ENCODE assay signal across 8 cellular contexts in the genomic region with DNA sequence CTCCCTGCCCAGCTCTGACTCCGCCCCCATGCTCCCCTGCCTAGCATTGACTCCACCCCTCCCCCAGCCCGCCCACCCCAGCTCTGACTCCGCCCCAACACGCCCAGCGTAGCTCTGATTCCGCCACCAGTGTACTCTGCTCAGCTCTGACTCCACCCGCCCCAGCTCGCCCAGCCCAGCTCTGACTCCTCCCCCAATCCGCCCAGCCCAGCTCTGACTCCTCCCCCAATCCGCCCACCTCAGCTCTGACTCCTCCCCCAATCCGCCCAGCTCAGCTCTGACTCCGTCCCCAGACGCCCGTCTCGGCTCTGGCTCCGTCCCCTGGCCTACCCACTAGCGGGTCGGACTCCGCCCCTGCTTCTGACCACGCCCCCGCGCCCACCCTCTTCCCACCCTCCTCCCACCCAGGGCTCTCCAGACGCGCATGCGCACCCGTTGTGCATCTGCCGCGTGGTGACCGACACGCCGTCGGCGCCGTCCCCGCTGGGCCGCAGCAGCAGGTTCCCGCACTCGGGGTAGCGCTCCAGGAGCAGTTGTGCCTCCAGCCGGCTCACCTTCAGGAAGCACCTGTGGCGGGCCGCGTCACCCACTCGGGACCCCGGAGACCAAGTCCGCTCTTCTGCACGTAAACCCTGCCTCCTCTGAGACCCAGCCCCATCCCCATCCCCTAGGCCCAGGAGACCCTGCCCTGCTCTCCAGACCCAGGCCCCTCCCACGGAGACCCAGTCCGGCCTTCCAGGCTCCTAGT. TPM values are rescaled to one million over a fixed set of nuclear protein-coding genes. Genes with fewer than 3 reads are reported as not detected.
A peak's percentile ranks its signal among the peaks of the same experiment; 100 is the strongest.
DNase-seq lines count a peak whose midpoint lies in the region; ATAC-seq and TF ChIP-seq lines count a peak whose summit lies in the region.

No MANE protein-coding gene starts in this region.

- peak; percentile 71 for ATAC-seq in HG03442 (IDR thresholded peaks at IDR 0.05; ENCODE audit: unreplicated experiment)

- H3K9me3 ChIP-seq in tibial artery: no peaks in the 10 kb centered on the region

- H3K27ac Mint-ChIP-seq in activated naive CD4-positive, alpha-beta T cell treated with anti-CD3 and anti-CD28 coated beads, Interleukin-2, amount 50 U/mL, for 24 hours: peak overlapping the region; percentile 88

- in situ Hi-C loops in SK-MEL-5 (cut with HindIII; ENCODE audit: low pct_unique_long_range_greater_than_20kb, low sequenced_read_pairs): no loop called here

- intact Hi-C loops in cardiac septum (cut with DNase I) (no loop called here), tibial artery (cut with DNase I; ENCODE audit: low total_unique reads) (no loop called here)

- peak overlapping the region; percentile 30 to 45 for H3K4me3 ChIP-seq in tibial artery

- H3K27ac ChIP-seq in tibial artery: peak overlapping the region in 1 of 2 donors; percentile 44

- peaks cover 0 to 26% (median 19%) of the 10 kb centered on the region in 4 donors for H3K4me1 ChIP-seq in tibial artery

- peak overlapping the region; percentile 86 for H3K4me3 Mint-ChIP-seq in activated naive CD4-positive, alpha-beta T cell treated with anti-CD3 and anti-CD28 coated beads, Interleukin-2, amount 50 U/mL, for 24 hours

- TF ChIP-seq CTCF in tibial artery (IDR thresholded peaks at IDR 0.05): no peak

- H3K9me3 Mint-ChIP-seq in activated naive CD4-positive, alpha-beta T cell treated with anti-CD3 and anti-CD28 coated beads, Interleukin-2, amount 50 U/mL, for 24 hours: no peaks in the 10 kb centered on the region

- no peaks in the 10 kb centered on the region for H3K36me3 Mint-ChIP-seq in activated naive CD4-positive, alpha-beta T cell treated with anti-CD3 and anti-CD28 coated beads, Interleukin-2, amount 50 U/mL, for 24 hours

- peak; percentile 98 for DNase-seq in AG08396 (ENCODE audit: low spot score)
- DNase-seq in GM19240 (ENCODE audit: insufficient read length, low spot score): peak; percentile 66
- DNase-seq in SK-MEL-5 (ENCODE audit: low read depth, low spot score): peak; percentile 7
- DNase-seq in cardiac septum (ENCODE audit: low spot score): peak; percentile 93
- DNase-seq in pons (ENCODE audit: low spot score): peak; percentile 87
- DNase-seq in tibial artery: peak; percentile 66 to 96

- H3K27me3 ChIP-seq in tibial artery: peaks cover 0 to 47% of the 10 kb centered on the region in 2 donors

- H3K4me1 Mint-ChIP-seq in activated naive CD4-positive, alpha-beta T cell treated with anti-CD3 and anti-CD28 coated beads, Interleukin-2, amount 50 U/mL, for 24 hours: peaks cover 17% of the 10 kb centered on the region

- H3K36me3 ChIP-seq in tibial artery: peaks cover 0 to 12% (median 0%) of the 10 kb centered on the region in 3 donors

- H3K27me3 Mint-ChIP-seq in activated naive CD4-positive, alpha-beta T cell treated with anti-CD3 and anti-CD28 coated beads, Interleukin-2, amount 50 U/mL, for 24 hours: no peaks in the 10 kb centered on the region

RNA-seq across cellular contexts. Expression of a gene that starts 10.2 kb away (rescaled TPM):
- total RNA-seq in SK-MEL-5 (2014; rRNA removed; shearing (Covaris generic)): 3.1 and 3.8 TPM in 2 replicates
- polyA plus RNA-seq in SK-MEL-5 (2015; cell fraction: cytosol; rRNA removed): 2.4 and 4.0 TPM in 2 replicates
- 0.81 and 1.4 TPM in 2 replicates for polyA plus RNA-seq in SK-MEL-5 (2015; cell fraction: nucleus; rRNA removed)
- 0.83 TPM for total RNA-seq in cardiac septum

RNA-seq across cellular contexts. Expression of a gene that starts 14.9 kb away (rescaled TPM):
- 3.0 and 5.3 TPM in 2 replicates for total RNA-seq in SK-MEL-5 (2014; rRNA removed; shearing (Covaris generic))
- polyA plus RNA-seq in SK-MEL-5 (2015; cell fraction: cytosol; rRNA removed): 8.9 and 14.7 TPM in 2 replicates
- 4.3 and 16.2 TPM in 2 replicates for polyA plus RNA-seq in SK-MEL-5 (2015; cell fraction: nucleus; rRNA removed)
- 14.9 TPM for total RNA-seq in cardiac septum

RNA-seq across cellular contexts. Expression of a gene that starts 24.0 kb away (rescaled TPM):
- total RNA-seq in SK-MEL-5 (2014; rRNA removed; shearing (Covaris generic)): 2.7 and 2.8 TPM in 2 replicates
- polyA plus RNA-seq in SK-MEL-5 (2015; cell fraction: cytosol; rRNA removed): 5.5 and 6.0 TPM in 2 replicates
- polyA plus RNA-seq in SK-MEL-5 (2015; cell fraction: nucleus; rRNA removed): 10.6 and 16.4 TPM in 2 replicates
- 0.24 TPM for total RNA-seq in cardiac septum

RNA-seq across cellular contexts. Expression of a gene that starts 26.2 kb away (rescaled TPM):
- not detected in 2 replicates for total RNA-seq in SK-MEL-5 (2014; rRNA removed; shearing (Covaris generic))
- not detected in 2 replicates for polyA plus RNA-seq in SK-MEL-5 (2015; cell fraction: cytosol; rRNA removed)
- polyA plus RNA-seq in SK-MEL-5 (2015; cell fraction: nucleus; rRNA removed): not detected in 2 replicates
- total RNA-seq in cardiac septum: not detected

RNA-seq across cellular contexts. Expression of a gene that starts 49.4 kb away (rescaled TPM):
- 0.42 TPM in 1 of 2 replicates, not detected in the other for total RNA-seq in SK-MEL-5 (2014; rRNA removed; shearing (Covaris generic))
- not detected in 2 replicates for polyA plus RNA-seq in SK-MEL-5 (2015; cell fraction: cytosol; rRNA removed)
- not detected in 2 replicates for polyA plus RNA-seq in SK-MEL-5 (2015; cell fraction: nucleus; rRNA removed)
- not detected for total RNA-seq in cardiac septum

Comparison
In these comparisons a context has a peak if more than half of its experiments do, and no peak if none do; other contexts are left out.
1. DNase-seq: peak in every context shown above with its lines; median percentile 98 in AG08396; 93 in cardiac septum; 87 in pons; 81 in tibial artery; 66 in GM19240; 7 in SK-MEL-5.